1 cellular context compared by ENCODE assay signal in the genomic region with DNA sequence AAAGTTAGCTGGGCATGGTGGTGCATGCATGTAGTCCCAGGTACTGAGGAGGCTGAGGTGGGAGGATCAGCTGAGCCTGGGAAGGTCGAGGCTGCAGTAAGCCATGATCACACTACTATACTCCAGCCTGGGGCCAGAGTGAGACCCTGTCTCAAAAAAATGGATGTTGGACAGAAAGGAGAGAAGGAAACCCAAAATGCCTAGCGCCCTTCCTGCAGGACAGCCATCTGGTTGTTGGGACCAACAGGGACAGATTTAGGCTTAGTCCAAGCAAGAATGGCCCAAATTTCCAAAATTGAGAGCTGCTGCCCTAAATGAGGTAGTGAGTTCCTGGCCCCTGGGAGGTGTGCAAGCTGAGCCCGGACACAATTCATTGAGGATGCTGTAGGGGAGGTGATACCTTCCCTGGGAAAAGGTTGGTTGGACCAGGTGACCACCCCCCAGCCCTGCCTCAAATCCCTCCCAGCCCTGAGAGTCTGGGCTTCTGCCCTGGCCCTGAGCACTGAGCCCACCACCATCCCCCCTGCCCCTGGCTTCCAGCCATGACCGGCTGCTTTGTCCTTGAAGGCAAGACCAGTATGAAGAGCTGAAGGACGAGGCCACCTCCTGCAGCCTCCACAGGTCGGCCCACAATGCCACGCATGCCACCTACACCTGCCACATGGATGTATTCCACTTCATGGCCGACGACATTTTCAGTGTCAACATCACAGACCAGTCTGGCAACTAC.
TF ChIP-seq lines count a peak whose summit lies in the region.

No MANE protein-coding gene starts in this region.

TF ChIP-seq in GM12878, 131 proteins besides CTCF, POLR2A, EP300 and RAD21:
- TF ChIP-seq MXI1 (IDR thresholded peaks at IDR 0.05; ENCODE audit: low read depth, low read length) (no peak), PAX5 (IDR thresholded peaks at IDR 0.05; ENCODE audit: borderline replicate concordance, low read depth, low read length) (no peak), TARDBP (IDR thresholded peaks at IDR 0.05; ENCODE audit: borderline replicate concordance) (no peak), MYB (IDR thresholded peaks at IDR 0.05; ENCODE audit: borderline replicate concordance, low read depth, low read length) (no peak), FOXM1 (IDR thresholded peaks at IDR 0.05; ENCODE audit: low read depth, low read length) (no peak), YBX1 (IDR thresholded peaks at IDR 0.05) (no peak), CHD4 (IDR thresholded peaks at IDR 0.05) (no peak)
- TF ChIP-seq, protein P1, sequence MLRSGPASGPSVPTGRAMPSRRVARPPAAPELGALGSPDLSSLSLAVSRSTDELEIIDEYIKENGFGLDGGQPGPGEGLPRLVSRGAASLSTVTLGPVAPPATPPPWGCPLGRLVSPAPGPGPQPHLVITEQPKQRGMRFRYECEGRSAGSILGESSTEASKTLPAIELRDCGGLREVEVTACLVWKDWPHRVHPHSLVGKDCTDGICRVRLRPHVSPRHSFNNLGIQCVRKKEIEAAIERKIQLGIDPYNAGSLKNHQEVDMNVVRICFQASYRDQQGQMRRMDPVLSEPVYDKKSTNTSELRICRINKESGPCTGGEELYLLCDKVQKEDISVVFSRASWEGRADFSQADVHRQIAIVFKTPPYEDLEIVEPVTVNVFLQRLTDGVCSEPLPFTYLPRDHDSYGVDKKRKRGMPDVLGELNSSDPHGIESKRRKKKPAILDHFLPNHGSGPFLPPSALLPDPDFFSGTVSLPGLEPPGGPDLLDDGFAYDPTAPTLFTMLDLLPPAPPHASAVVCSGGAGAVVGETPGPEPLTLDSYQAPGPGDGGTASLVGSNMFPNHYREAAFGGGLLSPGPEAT (IDR thresholded peaks at IDR 0.05; ENCODE audit: low read depth): no peak
TF ChIP-seq in GM12878: peak in this region for 0.
